In the genomic region with DNA sequence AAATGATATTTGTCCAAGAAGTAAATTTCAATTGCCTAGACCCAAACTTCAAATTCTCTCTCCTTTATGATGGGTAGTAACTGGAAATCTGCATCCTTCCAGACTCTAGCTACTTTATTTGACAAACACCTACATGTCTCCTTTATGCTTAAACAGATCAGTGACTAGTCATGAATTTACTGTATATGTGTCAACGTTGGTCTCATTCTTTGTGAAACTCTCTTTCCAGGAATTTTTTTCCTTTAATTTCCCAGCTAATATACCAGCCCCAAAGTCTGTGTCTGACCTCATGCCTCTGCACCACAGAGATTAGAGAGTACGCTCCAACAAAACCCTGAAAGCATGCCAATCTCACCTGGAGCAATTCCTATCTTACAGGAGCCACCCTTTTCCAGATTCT, we compare ENCODE assay signal across 33 cellular contexts.
DNase-seq lines count a peak whose midpoint lies in the region; ATAC-seq and TF ChIP-seq lines count a peak whose summit lies in the region.
"Had no signal": no experiment of that assay in that cellular context is flagged by ENCODE, and none has a peak within 500 bp of the region (broad histone marks: within the 10 kb centered on the region; RNA-seq: fewer than 3 reads in every experiment).

No MANE protein-coding gene starts in this region.

- no peaks in the 10 kb centered on the region for H3F3A ChIP-seq in GM23338 (replicated peaks; ENCODE audit: low read depth)

- peak overlapping the region; percentile 9; the same call in 1 of the 2 replicates for H2AFZ ChIP-seq in GM23338

- H3K36me3 ChIP-seq in GM23338 (ENCODE audit: insufficient read depth): no peaks in the 10 kb centered on the region
- H3K36me3 ChIP-seq in RWPE2 (ENCODE audit: low read depth): no peaks in the 10 kb centered on the region
- no peaks in the 10 kb centered on the region for H3K36me3 ChIP-seq in effector memory CD4-positive, alpha-beta T cell (ENCODE audit: control insufficient read depth, insufficient read depth, low read length)
- no peaks in the 10 kb centered on the region for H3K36me3 ChIP-seq in spleen
- H3K36me3 ChIP-seq: BE2C; BLaER1; BLaER1 treated with 17β-estradiol and CSF1 and Interleukin-3, amounts not matched to agents 10 nM and 100 nM had no signal

- no peaks in the 10 kb centered on the region for H3K27me3 ChIP-seq in GM23338 (ENCODE audit: insufficient read depth)
- H3K27me3 ChIP-seq in RWPE2 (ENCODE audit: insufficient read depth, poor library complexity, severe bottlenecking): peaks cover 4% of the 10 kb centered on the region
- no peaks in the 10 kb centered on the region for H3K27me3 ChIP-seq in effector memory CD4-positive, alpha-beta T cell (replicated peaks; ENCODE audit: control insufficient read depth, insufficient read depth, low read length, poor library complexity, severe bottlenecking)
- no peaks in the 10 kb centered on the region for H3K27me3 ChIP-seq in spleen (replicated peaks in 1 of 7)
- H3K27me3 ChIP-seq: BE2C; BLaER1; BLaER1 treated with 17β-estradiol and CSF1 and Interleukin-3, amounts not matched to agents 10 nM and 100 nM had no signal

- DNase-seq in GM23338 (ENCODE audit: low spot score) (no peak), NCI-H226 (peak; percentile 52), RWPE2 (ENCODE audit: low spot score) (no peak), spleen (no peak)
- DNase-seq in effector memory CD4-positive, alpha-beta T cell: no peak
- no peak for DNase-seq in activated naive CD4-positive, alpha-beta T cell (lab: John Stamatoyannopoulos, UW)
- DNase-seq: 8988T; ACHN; AML-193; BE2C; C1 segment of cervical spinal cord; Caco-2; Calu3; CD4-positive, alpha-beta memory T cell; CD4-positive, alpha-beta T cell; CD4-positive, CD25-positive, alpha-beta regulatory T cell; CD8-positive, alpha-beta memory T cell; CD8-positive, alpha-beta T cell; COR-L47; DMS 273 treated with DMSO at 0.1 percent for 48 hours; DMS153; DMS53; DMS79; DMS79 treated with DMSO at 0.1 percent for 48 hours; DND-41; EL had no signal

- H3K27ac ChIP-seq in GM23338 (ENCODE audit: low read depth): no peak overlapping the region
- H3K27ac ChIP-seq in RWPE2 (ENCODE audit: poor library complexity, severe bottlenecking): peak overlapping the region; percentile 15
- H3K27ac ChIP-seq in effector memory CD4-positive, alpha-beta T cell (ENCODE audit: insufficient read depth, low read length, poor library complexity, severe bottlenecking): no peak overlapping the region
- H3K27ac ChIP-seq in spleen: no peak overlapping the region
- H3K27ac ChIP-seq: 22Rv1; A549; BLaER1; BLaER1 treated with 17β-estradiol and CSF1 and Interleukin-3, amounts not matched to agents 10 nM and 100 nM; C4-2B had no signal

- H3K9me3 ChIP-seq in RWPE2 (ENCODE audit: severe bottlenecking) (no peaks in the 10 kb centered on the region), spleen (peaks cover 0 to 23% (median 14%) of the 10 kb centered on the region in 8 donors)
- no peaks in the 10 kb centered on the region for H3K9me3 ChIP-seq in effector memory CD4-positive, alpha-beta T cell (ENCODE audit: control insufficient read depth, low read length)
- H3K9me3 ChIP-seq: A549, BE2C, Caco-2 had no signal

- H3K27ac Mint-ChIP-seq in GM23338: no peak overlapping the region
- H3K27ac Mint-ChIP-seq: B cell; CD14-positive monocyte; CD4-positive, alpha-beta memory T cell; CD4-positive, alpha-beta T cell; CD4-positive, CD25-positive, alpha-beta regulatory T cell; CD8-positive, alpha-beta memory T cell; CD8-positive, alpha-beta T cell had no signal

- no peaks in the 10 kb centered on the region for H3K79me2 ChIP-seq in GM23338 (replicated peaks; ENCODE audit: insufficient read depth)

- no peak for TF ChIP-seq POLR2A in spleen (IDR thresholded peaks at IDR 0.05)

- H3K4me3 ChIP-seq in GM23338 (no peak overlapping the region), RWPE2 (ENCODE audit: severe bottlenecking) (no peak overlapping the region), spleen (no peak overlapping the region)
- no peak overlapping the region for H3K4me3 ChIP-seq in effector memory CD4-positive, alpha-beta T cell (ENCODE audit: insufficient read depth, low read depth, low read length, poor library complexity, severe bottlenecking)
- H3K4me3 ChIP-seq: A549; BLaER1; BLaER1 treated with 17β-estradiol and CSF1 and Interleukin-3, amounts not matched to agents 10 nM and 100 nM had no signal

- peaks cover 4% of the 10 kb centered on the region; the same call in 1 of the 3 replicates for H3K9me3 Mint-ChIP-seq in GM23338

- H3K27me3 Mint-ChIP-seq in GM23338 (ENCODE audit: insufficient read depth, low read depth, poor library complexity): no peaks in the 10 kb centered on the region
- H3K27me3 Mint-ChIP-seq: B cell; CD4-positive, alpha-beta memory T cell; CD4-positive, alpha-beta T cell; CD4-positive, CD25-positive, alpha-beta regulatory T cell; CD8-positive, alpha-beta memory T cell had no signal

- no peak overlapping the region for H3K4me3 Mint-ChIP-seq in GM23338
- H3K4me3 Mint-ChIP-seq: B cell; CD14-positive monocyte; CD4-positive, alpha-beta memory T cell; CD4-positive, alpha-beta T cell; CD4-positive, CD25-positive, alpha-beta regulatory T cell; CD8-positive, alpha-beta memory T cell; CD8-positive, alpha-beta T cell had no signal

- no peak for ATAC-seq in GM23338
- ATAC-seq in RWPE2 (ENCODE audit: low read depth): peak; percentile 70
- ATAC-seq: A549; CD8-positive, alpha-beta T cell had no signal

- H3K4me2 ChIP-seq in GM23338: no peak overlapping the region
- H3K4me2 ChIP-seq: A549; BLaER1; BLaER1 treated with 17β-estradiol and CSF1 and Interleukin-3, amounts not matched to agents 10 nM and 100 nM had no signal

- H3K36me3 Mint-ChIP-seq in GM23338 (ENCODE audit: low read depth): peaks cover 7% of the 10 kb centered on the region; the same call in 2 of the 3 replicates
- H3K36me3 Mint-ChIP-seq: CD14-positive monocyte; CD4-positive, alpha-beta memory T cell; CD4-positive, CD25-positive, alpha-beta regulatory T cell; CD8-positive, alpha-beta memory T cell; CD8-positive, alpha-beta T cell had no signal

- intact Hi-C loops in spleen (cut with DNase I; ENCODE audit: low total_unique reads): no loop called here

- no peaks in the 10 kb centered on the region for H3K4me1 Mint-ChIP-seq in GM23338
- H3K4me1 Mint-ChIP-seq: B cell; CD14-positive monocyte; CD4-positive, CD25-positive, alpha-beta regulatory T cell; CD8-positive, alpha-beta memory T cell had no signal

- TF ChIP-seq CTCF in GM23338 (conservative IDR thresholded peaks at IDR 0.05; ENCODE audit: low read depth in 2 of 2) (no peak), RWPE2 (IDR thresholded peaks at IDR 0.05; ENCODE audit: poor library complexity, severe bottlenecking) (no peak), spleen (IDR thresholded peaks at IDR 0.05 in 8 of 11, conservative IDR thresholded peaks at IDR 0.05 in 3 of 11) (no peak)

- 54 to 75% (median 69%) methylated on average over 2 of the region's 2 CpGs for WGBS in spleen, 5 donors

- no peaks in the 10 kb centered on the region for H4K20me1 ChIP-seq in GM23338 (replicated peaks; ENCODE audit: insufficient read depth)
- H4K20me1 ChIP-seq: BLaER1; BLaER1 treated with 17β-estradiol and CSF1 and Interleukin-3, amounts not matched to agents 10 nM and 100 nM had no signal

- no peaks in the 10 kb centered on the region for H3K4me1 ChIP-seq in GM23338 (ENCODE audit: insufficient read depth)
- H3K4me1 ChIP-seq in RWPE2 (ENCODE audit: insufficient read depth, poor library complexity, severe bottlenecking): no peaks in the 10 kb centered on the region
- H3K4me1 ChIP-seq in effector memory CD4-positive, alpha-beta T cell (ENCODE audit: control insufficient read depth, insufficient read depth, low read length, poor library complexity, severe bottlenecking): no peaks in the 10 kb centered on the region
- H3K4me1 ChIP-seq in spleen: no peaks in the 10 kb centered on the region
- H3K4me1 ChIP-seq: A549, BE2C, BLaER1, Caco-2 had no signal

- H3K9me2 ChIP-seq in GM23338 (ENCODE audit: insufficient read depth): no peaks in the 10 kb centered on the region

TF ChIP-seq in GM23338, 12 proteins besides CTCF, POLR2A, EP300 and RAD21 (continues in another document):
- TF ChIP-seq NANOG (IDR thresholded peaks at IDR 0.05; ENCODE audit: borderline replicate concordance) (no peak), STAT1 (IDR thresholded peaks at IDR 0.05; ENCODE audit: unreplicated experiment) (no peak), ZNF114 (CRISPR knock-in tag; IDR thresholded peaks at IDR 0.05) (no peak), CREB1 (CRISPR knock-in tag; IDR thresholded peaks at IDR 0.05; ENCODE audit: low read depth) (no peak), POLR2AphosphoS5 (IDR thresholded peaks at IDR 0.05; ENCODE audit: low read depth) (no peak), JUNB (IDR thresholded peaks at IDR 0.05; ENCODE audit: unreplicated experiment) (no peak)
- TF ChIP-seq, protein P1, sequence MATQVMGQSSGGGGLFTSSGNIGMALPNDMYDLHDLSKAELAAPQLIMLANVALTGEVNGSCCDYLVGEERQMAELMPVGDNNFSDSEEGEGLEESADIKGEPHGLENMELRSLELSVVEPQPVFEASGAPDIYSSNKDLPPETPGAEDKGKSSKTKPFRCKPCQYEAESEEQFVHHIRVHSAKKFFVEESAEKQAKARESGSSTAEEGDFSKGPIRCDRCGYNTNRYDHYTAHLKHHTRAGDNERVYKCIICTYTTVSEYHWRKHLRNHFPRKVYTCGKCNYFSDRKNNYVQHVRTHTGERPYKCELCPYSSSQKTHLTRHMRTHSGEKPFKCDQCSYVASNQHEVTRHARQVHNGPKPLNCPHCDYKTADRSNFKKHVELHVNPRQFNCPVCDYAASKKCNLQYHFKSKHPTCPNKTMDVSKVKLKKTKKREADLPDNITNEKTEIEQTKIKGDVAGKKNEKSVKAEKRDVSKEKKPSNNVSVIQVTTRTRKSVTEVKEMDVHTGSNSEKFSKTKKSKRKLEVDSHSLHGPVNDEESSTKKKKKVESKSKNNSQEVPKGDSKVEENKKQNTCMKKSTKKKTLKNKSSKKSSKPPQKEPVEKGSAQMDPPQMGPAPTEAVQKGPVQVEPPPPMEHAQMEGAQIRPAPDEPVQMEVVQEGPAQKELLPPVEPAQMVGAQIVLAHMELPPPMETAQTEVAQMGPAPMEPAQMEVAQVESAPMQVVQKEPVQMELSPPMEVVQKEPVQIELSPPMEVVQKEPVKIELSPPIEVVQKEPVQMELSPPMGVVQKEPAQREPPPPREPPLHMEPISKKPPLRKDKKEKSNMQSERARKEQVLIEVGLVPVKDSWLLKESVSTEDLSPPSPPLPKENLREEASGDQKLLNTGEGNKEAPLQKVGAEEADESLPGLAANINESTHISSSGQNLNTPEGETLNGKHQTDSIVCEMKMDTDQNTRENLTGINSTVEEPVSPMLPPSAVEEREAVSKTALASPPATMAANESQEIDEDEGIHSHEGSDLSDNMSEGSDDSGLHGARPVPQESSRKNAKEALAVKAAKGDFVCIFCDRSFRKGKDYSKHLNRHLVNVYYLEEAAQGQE (IDR thresholded peaks at IDR 0.05; ENCODE audit: unreplicated experiment): no peak
